12 cellular contexts compared by ENCODE assay signal in the genomic region with DNA sequence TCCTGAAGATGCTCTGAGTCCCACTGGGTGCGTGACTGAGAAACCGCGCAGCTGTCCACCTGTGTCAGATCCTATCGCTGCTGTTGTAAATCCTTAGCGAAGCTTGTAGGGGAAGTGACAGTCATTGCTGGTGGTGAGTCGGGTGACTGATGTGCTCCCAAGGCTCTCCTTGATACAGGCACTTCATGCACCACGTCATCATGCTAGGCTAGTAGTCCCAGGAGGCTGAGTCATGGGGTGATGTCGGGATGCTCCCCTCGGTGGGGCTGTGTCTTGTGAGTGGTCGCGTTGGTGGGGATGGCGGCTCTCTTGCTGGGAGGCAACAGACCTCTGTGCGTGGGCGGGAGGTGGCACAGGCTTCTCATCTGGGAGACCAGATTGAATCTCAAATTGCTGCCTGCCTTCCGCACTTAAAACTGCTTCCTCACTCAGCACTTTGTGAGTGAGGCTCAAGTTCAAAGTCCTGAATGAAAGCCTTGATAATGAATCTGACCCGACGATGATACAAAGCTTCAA.
DNase-seq lines count a peak whose midpoint lies in the region; ATAC-seq and TF ChIP-seq lines count a peak whose summit lies in the region.
"Had no signal": no experiment of that assay in that cellular context is flagged by ENCODE, and none has a peak within 500 bp of the region (broad histone marks: within the 10 kb centered on the region; RNA-seq: fewer than 3 reads in every experiment).

No MANE protein-coding gene starts in this region.

- H3K36me3 ChIP-seq in mucosa of descending colon (ENCODE audit: low read depth), result no peaks in the 10 kb centered on the region
- H3K36me3 ChIP-seq: ascending aorta had no signal

- peaks cover 40% of the 10 kb centered on the region for H3K4me1 ChIP-seq in mucosa of descending colon (ENCODE audit: low read depth)

- DNase-seq in AG20443 (ENCODE audit: low spot score) (peak; percentile 71), HFF-Myc (ENCODE audit: extremely low read depth, low read depth) (peak; percentile 49), mucosa of descending colon (peak; percentile 51 to 67 (median 66)), activated gamma-delta T cell (lab: John Stamatoyannopoulos, UW) (no peak), globus pallidus (ENCODE audit: low spot score) (no peak)
- DNase-seq: immature natural killer cell, NCI-H1092 had no signal

- TF ChIP-seq CTCF in HFF-Myc (IDR thresholded peaks at IDR 0.05; ENCODE audit: low read depth, low read length, missing control alignments) (no peak), mucosa of descending colon (IDR thresholded peaks at IDR 0.05) (no peak)

- peak; percentile 32 for ATAC-seq in activated T-helper 17 cell treated with anti-CD3 and anti-CD28 coated beads, Interleukin-2, amount 50 U/mL, for 72 hours (replicated peaks)
- ATAC-seq in mucosa of descending colon, result peak; percentile 86
- ATAC-seq in GM18505 (IDR thresholded peaks at IDR 0.05; ENCODE audit: unreplicated experiment), result no peak
- no peak for ATAC-seq in HG02588 (IDR thresholded peaks at IDR 0.05; ENCODE audit: unreplicated experiment)

- intact Hi-C loops in mucosa of descending colon (cut with DNase I, micrococcal nuclease), result no loop called here

- H3K4me3 Mint-ChIP-seq in activated T-helper 17 cell treated with anti-CD3 and anti-CD28 coated beads, Interleukin-2, amount 50 U/mL, for 72 hours, result no peak overlapping the region
- H3K4me3 Mint-ChIP-seq: immature natural killer cell; T-helper 1 cell treated with Interleukin-12 subunit alpha and Interleukin-12 subunit beta and Interleukin-4 antibody, amounts not matched to agents 30 μg/mL and 1 μg/mL, for 36 hours had no signal

- H3K9me3 ChIP-seq in mucosa of descending colon, result no peaks in the 10 kb centered on the region
- H3K9me3 ChIP-seq: ascending aorta had no signal

- peaks cover 8% of the 10 kb centered on the region for H3K27me3 Mint-ChIP-seq in activated T-helper 17 cell treated with anti-CD3 and anti-CD28 coated beads, Interleukin-2, amount 50 U/mL, for 72 hours

- H3K36me3 Mint-ChIP-seq in activated T-helper 17 cell treated with anti-CD3 and anti-CD28 coated beads, Interleukin-2, amount 50 U/mL, for 72 hours (ENCODE audit: low read depth), result no peaks in the 10 kb centered on the region
- H3K36me3 Mint-ChIP-seq: immature natural killer cell had no signal

- no peak for TF ChIP-seq POLR2A in GM18505 (IDR thresholded peaks at IDR 0.05; ENCODE audit: borderline replicate concordance, extremely low read depth, insufficient read depth, insufficient read length)

- no peaks in the 10 kb centered on the region for H3K4me1 Mint-ChIP-seq in activated T-helper 17 cell treated with anti-CD3 and anti-CD28 coated beads, Interleukin-2, amount 50 U/mL, for 72 hours
- H3K4me1 Mint-ChIP-seq: immature natural killer cell had no signal

- no peak overlapping the region for H3K4me3 ChIP-seq in HFF-Myc (replicated peaks; ENCODE audit: low read depth, low read length)
- no peak overlapping the region for H3K4me3 ChIP-seq in mucosa of descending colon
- H3K4me3 ChIP-seq: ascending aorta had no signal

- no peaks in the 10 kb centered on the region for H3K9me3 Mint-ChIP-seq in activated T-helper 17 cell treated with anti-CD3 and anti-CD28 coated beads, Interleukin-2, amount 50 U/mL, for 72 hours
- H3K9me3 Mint-ChIP-seq: immature natural killer cell; T-helper 1 cell treated with Interleukin-12 subunit alpha and Interleukin-12 subunit beta and Interleukin-4 antibody, amounts not matched to agents 30 μg/mL and 1 μg/mL, for 36 hours had no signal

- no peak overlapping the region for H3K27ac Mint-ChIP-seq in activated T-helper 17 cell treated with anti-CD3 and anti-CD28 coated beads, Interleukin-2, amount 50 U/mL, for 72 hours
- H3K27ac Mint-ChIP-seq: immature natural killer cell; T-helper 1 cell treated with Interleukin-12 subunit alpha and Interleukin-12 subunit beta and Interleukin-4 antibody, amounts not matched to agents 30 μg/mL and 1 μg/mL, for 36 hours had no signal

Comparison
In these comparisons a context has a peak if more than half of its experiments do, and no peak if none do; other contexts are left out.
1. DNase-seq: peak in AG20443 (single experiment), HFF-Myc (single experiment) and mucosa of descending colon (3 of 3); none in activated gamma-delta T cell (single experiment) and globus pallidus (single experiment).
2. ATAC-seq: peak in activated T-helper 17 cell treated with anti-CD3 and anti-CD28 coated beads, Interleukin-2, amount 50 U/mL, for 72 hours (single experiment) and mucosa of descending colon (single experiment); none in GM18505 (single experiment) and HG02588 (single experiment).